In the genomic region with DNA sequence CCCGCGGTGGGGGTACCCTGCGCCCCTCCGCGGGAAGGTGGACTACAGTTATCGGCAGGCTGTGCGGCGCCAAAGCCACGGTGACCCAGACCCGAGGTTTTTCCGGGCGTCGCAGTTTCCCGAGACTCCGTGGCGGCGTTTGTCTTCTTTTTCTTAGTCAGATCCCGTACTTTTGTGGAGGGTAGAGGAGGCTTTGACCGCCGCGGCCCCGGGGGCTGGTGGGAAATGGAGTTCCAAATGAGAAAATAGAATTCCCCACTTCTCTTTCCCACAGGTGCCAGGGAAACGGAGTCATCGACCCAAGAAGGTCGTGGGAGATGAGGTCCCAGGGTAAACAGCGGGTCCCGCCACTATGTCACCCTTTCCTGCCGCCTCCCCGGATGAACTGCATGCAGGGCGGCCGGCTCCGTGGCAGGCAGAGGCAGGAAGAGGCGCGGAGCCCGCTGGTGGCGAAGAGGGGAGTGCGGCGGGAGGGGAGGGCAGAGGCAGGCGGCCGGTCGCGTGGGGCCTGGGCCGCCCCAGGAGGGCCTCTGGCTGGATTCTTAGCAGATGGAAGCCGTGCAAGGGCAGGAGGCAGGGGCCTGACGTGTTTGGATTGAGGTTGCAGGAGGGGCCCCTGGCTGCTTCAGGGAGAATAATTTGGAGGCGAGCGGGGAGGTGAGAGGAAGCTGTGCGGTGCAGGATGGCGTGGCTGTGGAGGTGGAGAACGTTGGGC, we compare ENCODE assay signal across 8 cellular contexts. TPM values are rescaled to one million over a fixed set of nuclear protein-coding genes. Genes with fewer than 3 reads are reported as not detected.
A peak's percentile ranks its signal among the peaks of the same experiment; 100 is the strongest.
DNase-seq lines count a peak whose midpoint lies in the region; ATAC-seq and TF ChIP-seq lines count a peak whose summit lies in the region.

No MANE protein-coding gene starts in this region.

- peak; percentile 70 for ATAC-seq in left lobe of liver
- ATAC-seq in HG03196 (IDR thresholded peaks at IDR 0.05; ENCODE audit: unreplicated experiment) = no peak

- TF ChIP-seq CTCF in WI38 (IDR thresholded peaks at IDR 0.05; ENCODE audit: low read depth, low read length) = no peak
- no peak for TF ChIP-seq CTCF in cardiac fibroblast (IDR thresholded peaks at IDR 0.05; ENCODE audit: low read depth, low read length)

- peak; percentile 43 for DNase-seq in CD1c-positive myeloid dendritic cell (ENCODE audit: extremely low spot score)
- DNase-seq in cardiac fibroblast (ENCODE audit: low read depth in 2 of 2) = peak; percentile 43 to 48
- no peak for DNase-seq in left lobe of liver (ENCODE audit: low spot score)
- DNase-seq in stimulated activated CD8-positive, alpha-beta memory T cell treated with anti-CD3 and anti-CD28 coated beads, Interleukin-7, amount 100 ng/mL, for 24 hours (ENCODE audit: low read depth) = peak; percentile 24
- DNase-seq in NCI-H2196 treated with DMSO at 0.1 percent for 48 hours (lab: John Stamatoyannopoulos, UW; ENCODE audit: unreplicated experiment) = no peak
- no peak for DNase-seq in HT-29 (ENCODE audit: low spot score)

- 0 out of 2 replicates have a peak overlapping the region, but pooled peaks have one; percentile 18 for H3K4me3 ChIP-seq in WI38 (ENCODE audit: low read depth, low read length)
- H3K4me3 ChIP-seq in cardiac fibroblast (replicated peaks in 1 of 2; ENCODE audit: low read depth in 2 of 2, low read length in 2 of 2) = peak overlapping the region; percentile 19 to 35

RNA-seq across cellular contexts. Expression of gene CYTH2, which starts 11.5 kb away (rescaled TPM):
- total RNA-seq in left lobe of liver = 13.9 TPM
- 145 and 154 TPM in 2 replicates for total RNA-seq in HT-29 (2014; rRNA removed; shearing (Covaris generic))

RNA-seq across cellular contexts. Expression of gene KCNJ14, which starts 25.3 kb away (rescaled TPM):
- 0.38 TPM for total RNA-seq in left lobe of liver
- total RNA-seq in HT-29 (2014; rRNA removed; shearing (Covaris generic)) = 2.7 and 3.6 TPM in 2 replicates

RNA-seq across cellular contexts. Expression of gene LMTK3, which starts 31.0 kb away (rescaled TPM):
- total RNA-seq in left lobe of liver = 0.43 TPM
- total RNA-seq in HT-29 (2014; rRNA removed; shearing (Covaris generic)) = 11.4 and 12.2 TPM in 2 replicates

RNA-seq across cellular contexts. Expression of gene GRWD1, which starts 34.9 kb away (rescaled TPM):
- total RNA-seq in left lobe of liver = 16.0 TPM
- total RNA-seq in HT-29 (2014; rRNA removed; shearing (Covaris generic)) = 96.1 and 120 TPM in 2 replicates

Comparison
In these comparisons a context has a peak if more than half of its experiments do, and no peak if none do; other contexts are left out.
1. DNase-seq: peak in CD1c-positive myeloid dendritic cell (single experiment), cardiac fibroblast (2 of 2) and stimulated activated CD8-positive, alpha-beta memory T cell treated with anti-CD3 and anti-CD28 coated beads, Interleukin-7, amount 100 ng/mL, for 24 hours (single experiment); none in left lobe of liver (single experiment), NCI-H2196 treated with DMSO at 0.1 percent for 48 hours (single experiment) and HT-29 (single experiment).